25 cellular contexts compared by ENCODE assay signal in the genomic region with DNA sequence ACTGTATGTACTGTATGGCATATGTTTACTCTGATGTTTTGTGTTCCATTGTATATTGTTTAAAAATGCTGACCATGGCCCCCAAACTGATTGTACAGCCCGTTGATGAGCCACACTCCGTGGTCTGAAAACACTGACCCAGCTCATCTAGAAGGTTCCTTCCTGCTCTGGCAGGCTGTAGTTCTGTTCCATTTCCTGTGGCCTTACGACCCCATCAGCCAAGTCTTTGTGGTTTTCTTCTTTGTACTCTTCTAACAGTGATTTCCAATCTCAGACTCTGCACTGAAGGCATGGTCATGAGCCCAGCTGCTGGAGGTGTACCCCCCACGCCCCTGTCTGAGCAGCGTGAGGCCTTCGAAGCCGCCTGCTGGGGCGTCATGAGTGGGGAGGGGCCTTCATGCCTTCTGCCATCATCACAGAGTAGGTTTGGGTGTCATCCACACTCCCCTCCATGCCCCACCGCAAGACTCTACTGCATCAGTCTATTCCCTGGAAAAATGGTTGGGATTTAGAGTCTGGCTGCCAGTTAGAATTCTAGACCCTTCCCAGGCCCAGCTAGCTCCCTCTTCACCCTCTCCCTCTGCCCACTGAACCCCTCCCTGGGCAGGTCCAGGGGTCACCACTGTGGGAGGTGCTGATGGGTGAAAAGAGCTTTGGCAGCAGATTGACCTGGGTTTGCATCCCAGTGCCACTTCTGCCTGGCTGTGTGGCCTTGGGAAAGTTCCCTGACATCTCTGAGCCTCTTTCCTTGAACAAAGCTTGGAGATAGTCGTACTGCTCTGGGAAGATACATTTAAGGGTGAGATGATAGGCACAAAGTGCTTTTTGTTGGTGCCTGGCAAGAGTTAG. TPM values are rescaled to one million over a fixed set of nuclear protein-coding genes. Genes with fewer than 3 reads are reported as not detected.
A peak's percentile ranks its signal among the peaks of the same experiment; 100 is the strongest.
DNase-seq lines count a peak whose midpoint lies in the region; ATAC-seq, FAIRE-seq and TF ChIP-seq lines count a peak whose summit lies in the region.
"Had no signal": no experiment of that assay in that cellular context is flagged by ENCODE, and none has a peak within 500 bp of the region (broad histone marks: within the 10 kb centered on the region; RNA-seq: fewer than 3 reads in every experiment).

No MANE protein-coding gene starts in this region.

- H3K27ac ChIP-seq in astrocyte (ENCODE audit: low read depth, low read length): no peak overlapping the region
- H3K27ac ChIP-seq in trophoblast cell (ENCODE audit: low read depth, low read length): no peak overlapping the region
- H3K27ac ChIP-seq: body of pancreas, foreskin keratinocyte, right atrium auricular region, thoracic aorta had no signal

- POLR2A ChIA-PET in activated CD8-positive, alpha-beta T cell treated with anti-CD3 and anti-CD28 coated beads for 36 hours (lab: Charles Lee): no interaction called here

- H3K4ac ChIP-seq in trophoblast cell (ENCODE audit: low read depth, low read length): no peak overlapping the region

- H3K9me3 Mint-ChIP-seq in astrocyte (ENCODE audit: unreplicated experiment) (no peaks in the 10 kb centered on the region), chondrocyte (ENCODE audit: low read depth) (no peaks in the 10 kb centered on the region)
- no peaks in the 10 kb centered on the region for H3K9me3 Mint-ChIP-seq in activated CD8-positive, alpha-beta T cell treated with anti-CD3 and anti-CD28 coated beads for 36 hours
- H3K9me3 Mint-ChIP-seq: activated B cell treated with CpG ODN at 0.5 μM for 24 hours; activated CD4-positive, alpha-beta memory T cell treated with anti-CD3 and anti-CD28 coated beads, Interleukin-2, amount 10 ng/mL, durations not matched to agents 7 days and 5 days; activated naive CD4-positive, alpha-beta T cell treated with anti-CD3 and anti-CD28 coated beads, Interleukin-2, amount 10 ng/mL, durations not matched to agents 7 days and 5 days; activated T-cell treated with anti-CD3 and anti-CD28 coated beads, Interleukin-2, amount 50 U/mL, for 4 hours; CD4-positive, alpha-beta memory T cell; T-helper 1 cell treated with Interleukin-12 subunit alpha and Interleukin-12 subunit beta and Interleukin-4 antibody, amounts not matched to agents 30 μg/mL and 1 μg/mL, for 36 hours had no signal

- CTCF ChIA-PET in activated CD8-positive, alpha-beta T cell treated with anti-CD3 and anti-CD28 coated beads for 36 hours (lab: Charles Lee): interaction anchor here (1.0 to 1.3 kb wide), 3 partner anchors 10 to 14 kb away, joined by 4 to 5 read pairs (median 4); no protein-coding TSS in a partner anchor

- intact Hi-C loops in activated CD8-positive, alpha-beta T cell treated with anti-CD3 and anti-CD28 coated beads for 36 hours (cut with micrococcal nuclease): no loop called here

- no peak overlapping the region for H2AK5ac ChIP-seq in trophoblast cell (ENCODE audit: low read length)

- H3K4me1 ChIP-seq in astrocyte (ENCODE audit: insufficient read depth, low read length) (peaks cover 17% of the 10 kb centered on the region), trophoblast cell (ENCODE audit: control insufficient read depth in 1 of 2, insufficient read depth in 2 of 2, low read length in 2 of 2) (peaks cover 4 to 9% of the 10 kb centered on the region in 2 experiments)
- H3K4me1 ChIP-seq: body of pancreas, foreskin keratinocyte, right atrium auricular region had no signal

- H3K36me3 Mint-ChIP-seq in astrocyte (ENCODE audit: low read depth, unreplicated experiment): peaks cover 4% of the 10 kb centered on the region
- no peaks in the 10 kb centered on the region for H3K36me3 Mint-ChIP-seq in chondrocyte (ENCODE audit: low read depth)
- H3K36me3 Mint-ChIP-seq in activated CD8-positive, alpha-beta T cell treated with anti-CD3 and anti-CD28 coated beads for 36 hours (ENCODE audit: low read depth): no peaks in the 10 kb centered on the region
- H3K36me3 Mint-ChIP-seq: activated naive CD4-positive, alpha-beta T cell treated with anti-CD3 and anti-CD28 coated beads, Interleukin-2, amount 10 ng/mL, durations not matched to agents 7 days and 5 days had no signal

- H3K9ac ChIP-seq in astrocyte (ENCODE audit: low read length) (no peak overlapping the region), trophoblast cell (ENCODE audit: low read length) (no peak overlapping the region)

- DNase-seq in H4 (ENCODE audit: low spot score): peak; percentile 46
- DNase-seq in astrocyte (ENCODE audit: low read depth): peak; percentile 56
- peak; percentile 67 for DNase-seq in foreskin melanocyte
- no peak for DNase-seq in trophoblast cell
- DNase-seq in chondrocyte (ENCODE audit: low spot score): no peak
- no peak for DNase-seq in RKO (ENCODE audit: low spot score)
- DNase-seq in activated CD8-positive, alpha-beta T cell treated with anti-CD3 and anti-CD28 coated beads for 36 hours: no peak
- DNase-seq: activated B cell treated with CpG ODN at 0.5 μM for 24 hours; activated CD4-positive, alpha-beta memory T cell treated with anti-CD3 and anti-CD28 coated beads, Interleukin-2, amount 10 ng/mL, durations not matched to agents 7 days and 5 days; activated naive CD4-positive, alpha-beta T cell treated with anti-CD3 and anti-CD28 coated beads, Interleukin-2, amount 10 ng/mL, durations not matched to agents 7 days and 5 days; activated T-cell treated with anti-CD3 and anti-CD28 coated beads, Interleukin-2, amount 50 U/mL, for 4 hours; body of pancreas; CD4-positive, alpha-beta memory T cell; cortex of kidney; DMS53; foreskin keratinocyte; kidney glomerular epithelial cell; NCI-H1436; NCI-H526 treated with DMSO at 0.1 percent for 48 hours; stimulated activated CD4-positive, alpha-beta T cell treated with anti-CD3 and anti-CD28 coated beads, Interleukin-15, amount 100 ng/mL, for 24 hours had no signal

- H3K4me3 ChIP-seq in astrocyte (ENCODE audit: insufficient read depth, low read depth, low read length): no peak overlapping the region
- H3K4me3 ChIP-seq in trophoblast cell (ENCODE audit: low read depth, low read length): no peak overlapping the region
- H3K4me3 ChIP-seq: body of pancreas, right atrium auricular region, thoracic aorta had no signal

- no peak overlapping the region for H4K8ac ChIP-seq in trophoblast cell (ENCODE audit: low read depth, low read length)

- no peak for ATAC-seq in HG03439 (IDR thresholded peaks at IDR 0.05; ENCODE audit: unreplicated experiment)
- ATAC-seq in activated CD8-positive, alpha-beta T cell treated with anti-CD3 and anti-CD28 coated beads for 36 hours: no peak
- ATAC-seq: body of pancreas, foreskin keratinocyte had no signal

- no peak overlapping the region for H3K14ac ChIP-seq in trophoblast cell (ENCODE audit: low read length)

- H3K4me3 Mint-ChIP-seq in astrocyte (ENCODE audit: unreplicated experiment): no peak overlapping the region
- H3K4me3 Mint-ChIP-seq in chondrocyte (ENCODE audit: unreplicated experiment): no peak overlapping the region
- no peak overlapping the region for H3K4me3 Mint-ChIP-seq in activated CD8-positive, alpha-beta T cell treated with anti-CD3 and anti-CD28 coated beads for 36 hours
- H3K4me3 Mint-ChIP-seq: activated B cell treated with CpG ODN at 0.5 μM for 24 hours; activated CD4-positive, alpha-beta memory T cell treated with anti-CD3 and anti-CD28 coated beads, Interleukin-2, amount 10 ng/mL, durations not matched to agents 7 days and 5 days; activated naive CD4-positive, alpha-beta T cell treated with anti-CD3 and anti-CD28 coated beads, Interleukin-2, amount 10 ng/mL, durations not matched to agents 7 days and 5 days; activated T-cell treated with anti-CD3 and anti-CD28 coated beads, Interleukin-2, amount 50 U/mL, for 4 hours; CD4-positive, alpha-beta memory T cell; T-helper 1 cell treated with Interleukin-12 subunit alpha and Interleukin-12 subunit beta and Interleukin-4 antibody, amounts not matched to agents 30 μg/mL and 1 μg/mL, for 36 hours had no signal

- no peak overlapping the region for H2BK120ac ChIP-seq in trophoblast cell (ENCODE audit: insufficient read depth, low read length, poor library complexity)

- H3K4me2 ChIP-seq in astrocyte (ENCODE audit: low read length) (no peak overlapping the region), trophoblast cell (ENCODE audit: low read length) (no peak overlapping the region)

- H3K36me3 ChIP-seq in astrocyte (ENCODE audit: insufficient read depth, low read length) (no peaks in the 10 kb centered on the region), trophoblast cell (ENCODE audit: control insufficient read depth in 1 of 2, insufficient read depth in 2 of 2, low read length in 2 of 2) (no peaks in the 10 kb centered on the region)
- H3K36me3 ChIP-seq: right atrium auricular region, thoracic aorta had no signal

- no peaks in the 10 kb centered on the region for H3K79me1 ChIP-seq in trophoblast cell (ENCODE audit: low read length)

- peaks cover 19% of the 10 kb centered on the region for H3K4me1 Mint-ChIP-seq in astrocyte (ENCODE audit: low read depth, unreplicated experiment)
- peaks cover 14% of the 10 kb centered on the region for H3K4me1 Mint-ChIP-seq in chondrocyte (ENCODE audit: low read depth)
- peaks cover 7% of the 10 kb centered on the region for H3K4me1 Mint-ChIP-seq in activated CD8-positive, alpha-beta T cell treated with anti-CD3 and anti-CD28 coated beads for 36 hours (ENCODE audit: low read depth)
- H3K4me1 Mint-ChIP-seq: activated B cell treated with CpG ODN at 0.5 μM for 24 hours had no signal

- WGBS in trophoblast cell (ENCODE audit: extremely low coverage, insufficient coverage, insufficient read length): no CpG with 5 or more reads among the region's 10 CpGs

- no peaks in the 10 kb centered on the region for H4K20me1 ChIP-seq in astrocyte (ENCODE audit: insufficient read depth, low read length)

- H3K23ac ChIP-seq in trophoblast cell (ENCODE audit: low read length): no peak overlapping the region

- H2BK12ac ChIP-seq in trophoblast cell (ENCODE audit: low read length): no peak overlapping the region

- no peak overlapping the region for H4K91ac ChIP-seq in trophoblast cell (ENCODE audit: low read depth, low read length)

- peak overlapping the region; percentile 3 for H3K18ac ChIP-seq in trophoblast cell (ENCODE audit: low read length)

- H3K27me3 ChIP-seq in astrocyte (ENCODE audit: insufficient read depth, low read length) (peaks cover 4% of the 10 kb centered on the region), trophoblast cell (ENCODE audit: insufficient read depth, low read length) (no peaks in the 10 kb centered on the region)
- H3K27me3 ChIP-seq: body of pancreas, right atrium auricular region had no signal

- no peak overlapping the region for H4K12ac ChIP-seq in trophoblast cell (ENCODE audit: low read depth, low read length)

- no peak for TF ChIP-seq CTCF in astrocyte (IDR thresholded peaks at IDR 0.05; ENCODE audit: insufficient read depth, low read depth, low read length)
- TF ChIP-seq CTCF in chondrocyte (IDR thresholded peaks at IDR 0.05): no peak
- TF ChIP-seq CTCF in activated CD8-positive, alpha-beta T cell treated with anti-CD3 and anti-CD28 coated beads for 36 hours (IDR thresholded peaks at IDR 0.05): no peak

- no peak overlapping the region for H2AFZ ChIP-seq in astrocyte (ENCODE audit: low read depth, low read length)
- no peak overlapping the region for H2AFZ ChIP-seq in trophoblast cell (ENCODE audit: insufficient read depth, low read length, poor library complexity)

- H2BK5ac ChIP-seq in trophoblast cell (ENCODE audit: low read depth, low read length, poor library complexity): no peak overlapping the region

- FAIRE-seq in astrocyte (lab: Jason Lieb, UNC): no peak

- H3K79me2 ChIP-seq in astrocyte (ENCODE audit: insufficient read depth, low read length) (no peaks in the 10 kb centered on the region), trophoblast cell (ENCODE audit: control insufficient read depth, insufficient read depth, low read length, poor library complexity) (no peaks in the 10 kb centered on the region)

- H3K27me3 Mint-ChIP-seq in astrocyte (ENCODE audit: low read depth, unreplicated experiment) (peaks cover 13% of the 10 kb centered on the region), chondrocyte (ENCODE audit: low read depth) (no peaks in the 10 kb centered on the region)
- peaks cover 3% of the 10 kb centered on the region for H3K27me3 Mint-ChIP-seq in activated CD8-positive, alpha-beta T cell treated with anti-CD3 and anti-CD28 coated beads for 36 hours

- H3K27ac Mint-ChIP-seq in astrocyte (ENCODE audit: unreplicated experiment): peak overlapping the region; percentile 79
- no peak overlapping the region for H3K27ac Mint-ChIP-seq in chondrocyte (ENCODE audit: unreplicated experiment)
- no peak overlapping the region for H3K27ac Mint-ChIP-seq in activated CD8-positive, alpha-beta T cell treated with anti-CD3 and anti-CD28 coated beads for 36 hours
- H3K27ac Mint-ChIP-seq: activated B cell treated with CpG ODN at 0.5 μM for 24 hours; activated CD4-positive, alpha-beta memory T cell treated with anti-CD3 and anti-CD28 coated beads, Interleukin-2, amount 10 ng/mL, durations not matched to agents 7 days and 5 days; activated naive CD4-positive, alpha-beta T cell treated with anti-CD3 and anti-CD28 coated beads, Interleukin-2, amount 10 ng/mL, durations not matched to agents 7 days and 5 days; T-helper 1 cell treated with Interleukin-12 subunit alpha and Interleukin-12 subunit beta and Interleukin-4 antibody, amounts not matched to agents 30 μg/mL and 1 μg/mL, for 36 hours had no signal

- H3K9me3 ChIP-seq in astrocyte (ENCODE audit: insufficient read depth, low read depth, low read length) (no peaks in the 10 kb centered on the region), trophoblast cell (ENCODE audit: insufficient read depth, low read depth, low read length) (peaks cover 1% of the 10 kb centered on the region)
- H3K9me3 ChIP-seq: body of pancreas, right atrium auricular region, thoracic aorta had no signal

RNA-seq across cellular contexts. Expression of a gene that starts 11.3 kb away (rescaled TPM):
- 2.7 TPM in 2 replicates for total RNA-seq in H4 (2014; rRNA removed; shearing (Covaris generic))
- total RNA-seq in astrocyte (1.8 and 3.1 TPM in 2 replicates), chondrocyte (1.9 to 33.4 TPM (median 31.9 TPM) in 3 replicates)
- polyA plus RNA-seq in trophoblast cell (2013): 11.5 and 12.2 TPM in 2 replicates
- 1 to 10 TPM; 1.0 to 1.3 TPM for total RNA-seq in activated CD8-positive, alpha-beta T cell treated with anti-CD3 and anti-CD28 coated beads for 36 hours
- total RNA-seq: activated B cell treated with CpG ODN at 0.5 μM for 24 hours, foreskin keratinocyte, HT-29 had no signal
- polyA plus RNA-seq: CD4-positive, alpha-beta memory T cell; foreskin keratinocyte had no signal

RNA-seq across cellular contexts. Expression of a gene that starts 50.5 kb away (rescaled TPM):
- total RNA-seq in H4 (2014; rRNA removed; shearing (Covaris generic)): 71.9 and 76.8 TPM in 2 replicates
- total RNA-seq in astrocyte (24.8 and 30.5 TPM in 2 replicates), chondrocyte (20.1 to 26.5 TPM (median 25.5 TPM) in 3 replicates)
- 9.7 and 10.0 TPM in 2 replicates for polyA plus RNA-seq in trophoblast cell (2013)
- 10 to 100 TPM; 40.1 to 48.4 TPM for total RNA-seq in activated CD8-positive, alpha-beta T cell treated with anti-CD3 and anti-CD28 coated beads for 36 hours

Comparison
In these comparisons a context has a peak if more than half of its experiments do, and no peak if none do; other contexts are left out.
1. DNase-seq: peak in H4 (single experiment), astrocyte (single experiment) and foreskin melanocyte (single experiment); none in trophoblast cell (0 of 2), chondrocyte (single experiment), RKO (single experiment) and activated CD8-positive, alpha-beta T cell treated with anti-CD3 and anti-CD28 coated beads for 36 hours (single experiment).